In genomic region chr1:8427986-8428385, GRCh38 we compare ENCODE assay signal across 9 cellular contexts.
DNase-seq lines count a peak whose midpoint lies in the region; ATAC-seq, FAIRE-seq and TF ChIP-seq lines count a peak whose summit lies in the region.
"Had no signal": no experiment of that assay in that cellular context is flagged by ENCODE, and none has a peak within 500 bp of the region (broad histone marks: within the 10 kb centered on the region; RNA-seq: fewer than 3 reads in every experiment).

No MANE protein-coding gene starts in this region.

- H3K4me1 ChIP-seq in OCI-LY1 (ENCODE audit: insufficient read depth, low read length, severe bottlenecking) = peaks cover 88% of the 10 kb centered on the region

- H3F3A ChIP-seq in OCI-LY1 (ENCODE audit: insufficient read depth, low read length) = 0 out of 2 replicates have a peak, but pooled peaks cover 9% of the 10 kb centered on the region

- H3K27ac ChIP-seq in OCI-LY1 (ENCODE audit: low read depth, low read length, poor library complexity, severe bottlenecking) = peak overlapping the region; percentile 99
- H3K27ac ChIP-seq in coronary artery = peak overlapping the region; percentile 40 to 58

- ATAC-seq in sciatic nerve = peak; percentile 47

- no peaks in the 10 kb centered on the region for H3K9me2 ChIP-seq in OCI-LY1 (ENCODE audit: low read depth, low read length)

- no peaks in the 10 kb centered on the region for H4K20me1 ChIP-seq in OCI-LY1 (ENCODE audit: insufficient read depth, low read length)

- no peak overlapping the region for H2AFZ ChIP-seq in OCI-LY1 (ENCODE audit: low read length)

- H3K36me3 ChIP-seq in OCI-LY1 (ENCODE audit: insufficient read depth, low read length) = no peaks in the 10 kb centered on the region; the same call in 1 of the 2 replicates

- FAIRE-seq in GM19239 (lab: Jason Lieb, UNC) = no peak
- FAIRE-seq: G401.6 had no signal

- peak overlapping the region; percentile 9; the same call in 1 of the 2 replicates for H3K4me3 ChIP-seq in GM08714 (ENCODE audit: low read length)
- peak overlapping the region; percentile 33 for H3K4me3 ChIP-seq in OCI-LY1 (ENCODE audit: low read depth, low read length, poor library complexity, severe bottlenecking)
- no peak overlapping the region for H3K4me3 ChIP-seq in coronary artery

- peaks cover 4% of the 10 kb centered on the region for H3K79me2 ChIP-seq in OCI-LY1 (ENCODE audit: insufficient read depth, low read length)

- DNase-seq in coronary artery (ENCODE audit: low spot score) (no peak), sciatic nerve (ENCODE audit: low spot score) (no peak), kidney tubule cell (ENCODE audit: low spot score) (no peak), GM19239 (ENCODE audit: insufficient read length, low spot score) (no peak), NCI-H1092 (lab: John Stamatoyannopoulos, UW) (no peak), NCI-H2107 treated with DMSO at 0.1 percent for 48 hours (lab: John Stamatoyannopoulos, UW; ENCODE audit: unreplicated experiment) (no peak)

- no peaks in the 10 kb centered on the region for H3K9me3 ChIP-seq in OCI-LY1 (ENCODE audit: low read length)

- no peaks in the 10 kb centered on the region for H3K27me3 ChIP-seq in OCI-LY1 (ENCODE audit: insufficient read depth, low read length)

- peak overlapping the region; percentile 68 for H3K9ac ChIP-seq in OCI-LY1 (ENCODE audit: low read length)

- peak overlapping the region; percentile 76 for H3K4me2 ChIP-seq in OCI-LY1 (ENCODE audit: low read length)

- intact Hi-C loops in sciatic nerve (cut with DNase I) = no loop called here

- TF ChIP-seq CTCF in OCI-LY1 (IDR thresholded peaks at IDR 0.05; ENCODE audit: low read length) (no peak), coronary artery (IDR thresholded peaks at IDR 0.05) (no peak)
